ENCODE assay signal across 1 cellular context in the genomic region with DNA sequence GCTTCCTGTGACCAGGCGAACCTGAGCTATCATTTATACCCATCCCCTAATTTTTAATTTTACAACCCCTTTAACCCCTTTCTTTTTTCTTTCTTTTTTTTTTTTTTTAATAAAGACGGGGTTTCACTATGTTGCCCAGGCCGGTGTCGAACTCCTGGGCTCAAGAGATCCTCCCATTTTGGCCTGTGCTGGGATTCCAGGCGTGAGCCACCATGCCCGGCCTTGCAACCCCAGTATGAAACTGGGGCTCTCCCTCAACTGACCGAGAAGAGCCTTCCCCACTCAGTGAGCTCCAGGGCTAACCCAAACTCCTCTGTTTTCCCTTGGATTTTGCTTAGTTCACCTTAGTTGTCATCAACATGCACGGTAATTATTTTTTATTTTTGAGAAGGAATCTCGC.
A peak's percentile ranks its signal among the peaks of the same experiment; 100 is the strongest.
TF ChIP-seq lines count a peak whose summit lies in the region.

No MANE protein-coding gene starts in this region.

TF ChIP-seq in GM12878, 131 proteins besides CTCF, POLR2A, EP300 and RAD21:
- TF ChIP-seq BHLHE40 (IDR thresholded peaks at IDR 0.05; ENCODE audit: borderline replicate concordance in 1 of 2, low read depth in 2 of 2, low read length in 1 of 2) = no peak
- TF ChIP-seq YY1 (IDR thresholded peaks at IDR 0.05; ENCODE audit: low read depth, low read length) = 0 out of 2 replicates have a peak, but pooled peaks have one; percentile 33
TF ChIP-seq in GM12878: peak in this region for 1.
